Comparison of ENCODE assay signal across 8 cellular contexts in the genomic region with DNA sequence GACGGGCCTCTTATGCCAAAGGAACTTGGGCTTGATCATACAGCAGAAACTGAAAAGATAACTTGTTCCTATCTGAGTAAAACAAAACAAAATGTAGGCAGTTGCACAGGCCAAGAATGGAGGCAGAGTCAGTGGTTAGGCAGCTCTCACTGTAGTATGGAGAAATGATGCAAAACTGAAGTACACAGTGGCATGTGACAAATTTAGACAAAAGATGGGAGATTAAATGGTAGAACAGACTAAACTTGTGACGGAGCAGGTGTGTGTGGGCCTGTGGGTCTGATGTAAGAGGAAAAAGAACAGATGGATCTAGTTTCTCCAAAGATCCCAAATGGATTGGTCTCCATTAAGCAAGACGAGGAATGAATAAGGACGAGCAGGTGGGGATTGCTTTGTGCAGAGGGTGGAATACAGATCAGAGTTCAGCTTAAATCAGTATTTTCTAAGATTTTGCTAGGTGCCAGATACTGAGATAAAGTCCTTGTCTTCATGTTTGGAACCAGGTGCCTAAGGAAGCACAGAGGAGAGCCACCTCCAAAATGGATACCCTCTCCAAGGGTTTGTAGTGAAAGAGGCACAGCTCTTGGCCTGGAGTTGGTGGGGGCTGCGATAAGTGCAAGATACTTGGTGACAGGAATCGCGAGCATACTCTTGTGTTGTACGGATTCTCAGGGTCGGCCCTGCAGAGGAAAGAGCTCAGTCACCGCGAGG. TPM values are rescaled to one million over a fixed set of nuclear protein-coding genes. Genes with fewer than 3 reads are reported as not detected.
A peak's percentile ranks its signal among the peaks of the same experiment; 100 is the strongest.
DNase-seq lines count a peak whose midpoint lies in the region; ATAC-seq, FAIRE-seq and TF ChIP-seq lines count a peak whose summit lies in the region.

No MANE protein-coding gene starts in this region.

- TF ChIP-seq CTCF in AG04449 (IDR thresholded peaks at IDR 0.05; ENCODE audit: insufficient read depth, low read length, missing control alignments): no peak
- no peak for TF ChIP-seq CTCF in astrocyte (IDR thresholded peaks at IDR 0.05; ENCODE audit: insufficient read depth, low read depth, low read length)
- no peak for TF ChIP-seq CTCF in vagina (IDR thresholded peaks at IDR 0.05)

- no peak for FAIRE-seq in astrocyte (lab: Jason Lieb, UNC)

- peak overlapping the region; percentile 67 for H3K4me3 ChIP-seq in AG04449 (ENCODE audit: low read depth, low read length)
- H3K4me3 ChIP-seq in astrocyte (ENCODE audit: insufficient read depth, low read depth, low read length): peak overlapping the region; percentile 94
- peak overlapping the region; percentile 53 to 96 for H3K4me3 ChIP-seq in mesenchymal stem cell (ENCODE audit: insufficient read depth in 1 of 2, low read depth in 1 of 2, low read length in 2 of 2)
- H3K4me3 ChIP-seq in vagina: peak overlapping the region; percentile 74 to 98

- H4K8ac ChIP-seq in mesenchymal stem cell (ENCODE audit: low read length): peak overlapping the region; percentile 98

- no peak overlapping the region for H3K14ac ChIP-seq in mesenchymal stem cell (ENCODE audit: low read length in 2 of 2)

- H3K4me1 ChIP-seq in astrocyte (ENCODE audit: insufficient read depth, low read length) (peaks cover 11% of the 10 kb centered on the region), mesenchymal stem cell (ENCODE audit: control insufficient read depth, insufficient read depth, low read depth, low read length) (peaks cover 4% of the 10 kb centered on the region), vagina (peaks cover 39% of the 10 kb centered on the region)

- H3K27ac Mint-ChIP-seq in astrocyte (ENCODE audit: unreplicated experiment): peak overlapping the region; percentile 48

- H3K23ac ChIP-seq in mesenchymal stem cell (ENCODE audit: low read length in 2 of 2): no peak overlapping the region

- H3K79me2 ChIP-seq in astrocyte (ENCODE audit: insufficient read depth, low read length): peaks cover 43% of the 10 kb centered on the region

- H2AK5ac ChIP-seq in mesenchymal stem cell (ENCODE audit: low read length, severe bottlenecking): peak overlapping the region; percentile 52

- no peaks in the 10 kb centered on the region for H3K36me3 Mint-ChIP-seq in astrocyte (ENCODE audit: low read depth, unreplicated experiment)

- H4K91ac ChIP-seq in mesenchymal stem cell (ENCODE audit: low read length): peak overlapping the region; percentile 92

- no peaks in the 10 kb centered on the region for H3K79me1 ChIP-seq in mesenchymal stem cell (replicated peaks; ENCODE audit: low read length, poor library complexity, severe bottlenecking)

- 41% methylated on average over 11 of the region's 11 CpGs for WGBS in mesenchymal stem cell

- no peak overlapping the region for H2BK120ac ChIP-seq in mesenchymal stem cell (ENCODE audit: low read depth, low read length)

- H3K4me3 Mint-ChIP-seq in astrocyte (ENCODE audit: unreplicated experiment): peak overlapping the region; percentile 98

- no peaks in the 10 kb centered on the region for H3K27me3 Mint-ChIP-seq in astrocyte (ENCODE audit: low read depth, unreplicated experiment)

- peak overlapping the region in 1 of 2 experiments; percentile 11 for H2BK12ac ChIP-seq in mesenchymal stem cell (ENCODE audit: low read length in 2 of 2)

- no peaks in the 10 kb centered on the region for H3K27me3 ChIP-seq in astrocyte (ENCODE audit: insufficient read depth, low read length)
- H3K27me3 ChIP-seq in mesenchymal stem cell (ENCODE audit: control insufficient read depth in 1 of 2, insufficient read depth in 1 of 2, low read length in 2 of 2): no peaks in the 10 kb centered on the region
- H3K27me3 ChIP-seq in vagina: no peaks in the 10 kb centered on the region

- H3K4ac ChIP-seq in mesenchymal stem cell (ENCODE audit: low read depth in 1 of 2, low read length in 2 of 2): peak overlapping the region; percentile 35 to 55

- no peaks in the 10 kb centered on the region for H3K9me3 Mint-ChIP-seq in astrocyte (ENCODE audit: unreplicated experiment)

- no peaks in the 10 kb centered on the region for H3K36me3 ChIP-seq in astrocyte (ENCODE audit: insufficient read depth, low read length)
- peaks cover 0 to under 1% of the 10 kb centered on the region in 2 experiments for H3K36me3 ChIP-seq in mesenchymal stem cell (ENCODE audit: control insufficient read depth in 1 of 2, insufficient read depth in 2 of 2, low read depth in 1 of 2, low read length in 2 of 2)
- H3K36me3 ChIP-seq in vagina: no peaks in the 10 kb centered on the region

- CTCF ChIA-PET in AG04449 (lab: Yijun Ruan, JAX): interaction anchor here (1.0 to 4.3 kb wide), 5 partner anchors 11 to 630 kb away, joined by 3 to 37 read pairs (median 4); no protein-coding TSS in a partner anchor

- POLR2A ChIA-PET in AG04449 (lab: Yijun Ruan, JAX): interaction anchor here (0.6 to 1.5 kb wide), 5 partner anchors 10 to 59 kb away, joined by 3 to 5 read pairs (median 4); partner anchors contain the start of gene REEP5

- peaks cover 17% of the 10 kb centered on the region for H3K4me1 Mint-ChIP-seq in astrocyte (ENCODE audit: low read depth, unreplicated experiment)

- no peak for TF ChIP-seq POLR2A in vagina (IDR thresholded peaks at IDR 0.05)

- peaks cover 14% of the 10 kb centered on the region for H4K20me1 ChIP-seq in astrocyte (ENCODE audit: insufficient read depth, low read length)

- DNase-seq in AG04449 (ENCODE audit: low read depth, low spot score): no peak
- DNase-seq in astrocyte (ENCODE audit: low read depth): no peak
- DNase-seq in mesenchymal stem cell: no peak
- DNase-seq in vagina (ENCODE audit: extremely low spot score in 2 of 2): no peak
- DNase-seq in iPS-NIHi7 (ENCODE audit: extremely low spot score): no peak
- no peak for DNase-seq in activated effector memory CD4-positive, alpha-beta T cell treated with Interleukin-2 at 50 U/mL for 16 hours

- intact Hi-C loops in vagina (cut with DNase I): no loop called here

- peak overlapping the region; percentile 96 for H2AFZ ChIP-seq in astrocyte (ENCODE audit: low read depth, low read length)
- peak overlapping the region; percentile 83 for H2AFZ ChIP-seq in mesenchymal stem cell (ENCODE audit: low read depth, low read length)

- H3K18ac ChIP-seq in mesenchymal stem cell (ENCODE audit: low read depth in 1 of 2, low read length in 2 of 2): peak overlapping the region; percentile 61 to 91

- H2BK5ac ChIP-seq in mesenchymal stem cell (ENCODE audit: low read depth, low read length, poor library complexity, severe bottlenecking): no peak overlapping the region

- H2BK15ac ChIP-seq in mesenchymal stem cell (ENCODE audit: low read depth, poor library complexity, severe bottlenecking): no peak overlapping the region

- H3K27ac ChIP-seq in astrocyte (ENCODE audit: low read depth, low read length) (peak overlapping the region; percentile 65), mesenchymal stem cell (ENCODE audit: low read length, poor library complexity, severe bottlenecking) (peak overlapping the region; percentile 58), vagina (peak overlapping the region; percentile 95)

- H3K4me2 ChIP-seq in astrocyte (ENCODE audit: low read length): peak overlapping the region; percentile 91
- H3K4me2 ChIP-seq in mesenchymal stem cell (ENCODE audit: low read length, poor library complexity, severe bottlenecking): peak overlapping the region; percentile 75

- peak; percentile 15 for ATAC-seq in GM19324 (IDR thresholded peaks at IDR 0.05; ENCODE audit: low FRiP score, unreplicated experiment)
- peak; percentile 0 for ATAC-seq in HG03469 (IDR thresholded peaks at IDR 0.05; ENCODE audit: unreplicated experiment)

- H3K9me3 ChIP-seq in astrocyte (ENCODE audit: insufficient read depth, low read depth, low read length) (no peaks in the 10 kb centered on the region), mesenchymal stem cell (ENCODE audit: control insufficient read depth, low read length) (no peaks in the 10 kb centered on the region), vagina (no peaks in the 10 kb centered on the region)

- peak overlapping the region; percentile 95 for H3K9ac ChIP-seq in astrocyte (ENCODE audit: low read length)
- peak overlapping the region; percentile 95 for H3K9ac ChIP-seq in mesenchymal stem cell (ENCODE audit: low read length)

RNA-seq across cellular contexts. Expression of gene DCP2, which starts 0.7 kb away (rescaled TPM):
- total RNA-seq in astrocyte: 39.8 and 48.9 TPM in 2 replicates
- 10.1 TPM for polyA plus RNA-seq in mesenchymal stem cell (2013, experiment 1 of 2)
- polyA plus RNA-seq in mesenchymal stem cell (2013, experiment 2 of 2): 11.1 TPM
- 58.2 TPM for total RNA-seq in vagina

RNA-seq across cellular contexts. Expression of gene REEP5, which starts 53.8 kb away (rescaled TPM):
- total RNA-seq in astrocyte (120 and 132 TPM in 2 replicates), vagina (89.1 TPM)
- polyA plus RNA-seq in mesenchymal stem cell (2013, experiment 1 of 2): 80.8 TPM
- polyA plus RNA-seq in mesenchymal stem cell (2013, experiment 2 of 2): 89.2 TPM
